In the genomic region with DNA sequence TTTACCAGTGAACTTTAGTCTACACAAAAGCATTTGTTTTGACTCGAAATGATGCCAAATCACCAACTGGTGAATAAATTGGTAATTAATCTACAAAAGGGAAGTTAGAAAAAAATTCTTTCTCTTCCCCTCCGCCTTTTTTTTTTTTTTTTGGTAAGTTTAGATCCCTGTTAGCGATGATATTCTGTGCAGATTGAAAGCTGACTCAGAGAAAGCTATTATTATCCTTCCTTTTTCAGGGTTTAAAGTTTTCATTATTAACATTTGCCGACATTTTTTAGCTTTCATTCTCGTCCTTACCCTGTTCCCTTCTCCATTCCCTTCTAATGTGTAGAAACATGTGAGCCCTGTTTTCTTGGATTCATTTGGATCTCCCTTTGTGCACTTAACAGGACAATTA, we compare ENCODE assay signal across 13 cellular contexts. TPM values are rescaled to one million over a fixed set of nuclear protein-coding genes. Genes with fewer than 3 reads are reported as not detected.
A peak's percentile ranks its signal among the peaks of the same experiment; 100 is the strongest.
DNase-seq lines count a peak whose midpoint lies in the region; ATAC-seq, FAIRE-seq and TF ChIP-seq lines count a peak whose summit lies in the region.
"Had no signal": no experiment of that assay in that cellular context is flagged by ENCODE, and none has a peak within 500 bp of the region (broad histone marks: within the 10 kb centered on the region; RNA-seq: fewer than 3 reads in every experiment).

No MANE protein-coding gene starts in this region.

- DNase-seq in A549 (ENCODE audit: low read depth in 1 of 2, low spot score in 1 of 2) = no peak
- DNase-seq in GM06990 (ENCODE audit: extremely low read depth, insufficient read length) = no peak
- DNase-seq in SK-N-MC (ENCODE audit: low read depth, low spot score) = no peak
- no peak for DNase-seq in lower lobe of right lung
- DNase-seq in nucleus accumbens (lab: John Stamatoyannopoulos, UW) = no peak
- no peak for DNase-seq in activated T-cell treated with anti-CD3 and anti-CD28 coated beads, Interleukin-2, amount 50 U/mL, for 4 hours
- DNase-seq in NAMALWA (ENCODE audit: low spot score) = no peak
- DNase-seq: KG1, NCI-H2171, Peyer's patch had no signal

- TF ChIP-seq EP300 in A549 (IDR thresholded peaks at IDR 0.05) = no peak

- no peak for TF ChIP-seq CTCF in A549 (IDR thresholded peaks at IDR 0.05)
- no peak for TF ChIP-seq CTCF in GM06990 (IDR thresholded peaks at IDR 0.05; ENCODE audit: insufficient read depth, low read length, poor library complexity, severe bottlenecking)
- no peak for TF ChIP-seq CTCF in lower lobe of right lung (IDR thresholded peaks at IDR 0.05)

- POLR2A ChIA-PET in A549 (lab: Yijun Ruan, JAX) = interaction anchor here (0.7 kb wide), 1 partner anchor 67 kb away, joined by 8 read pairs; no protein-coding TSS in a partner anchor

- CTCF ChIA-PET in A549 (lab: Yijun Ruan, JAX) = interaction anchor here (1.5 to 1.6 kb wide), 2 partner anchors 12 to 491 kb away, joined by 3 to 6 read pairs; no protein-coding TSS in a partner anchor

- no peaks in the 10 kb centered on the region for H3K36me3 Mint-ChIP-seq in activated T-cell treated with anti-CD3 and anti-CD28 coated beads, Interleukin-2, amount 50 U/mL, for 4 hours (ENCODE audit: insufficient read depth)

- H3K4me1 ChIP-seq in A549 (peaks cover 59% of the 10 kb centered on the region), lower lobe of right lung (peaks cover 31% of the 10 kb centered on the region)
- H3K4me1 ChIP-seq: vagina had no signal

- 56% methylated on average over 5 of the region's 5 CpGs for WGBS in A549 (ENCODE audit: missing lambda C conversion rate)

- ATAC-seq in A549 (no peak), lower lobe of right lung (no peak), GM19395 (IDR thresholded peaks at IDR 0.05; ENCODE audit: unreplicated experiment) (no peak)
- ATAC-seq in activated T-cell treated with anti-CD3 and anti-CD28 coated beads, Interleukin-2, amount 50 U/mL, for 4 hours = no peak
- ATAC-seq: sciatic nerve had no signal

- H3K4me3 ChIP-seq in A549 = no peak overlapping the region
- H3K4me3 ChIP-seq in GM06990 (replicated peaks; ENCODE audit: low read depth, low read length) = peak overlapping the region; percentile 38
- H3K4me3 ChIP-seq in SK-N-MC = peak overlapping the region; percentile 58
- no peak overlapping the region for H3K4me3 ChIP-seq in lower lobe of right lung
- H3K4me3 ChIP-seq: Peyer's patch, vagina had no signal

- H3K27ac ChIP-seq in A549 = peak overlapping the region; percentile 32 to 88; a peak in 4 of 6 replicates
- peak overlapping the region; percentile 99 for H3K27ac ChIP-seq in SK-N-MC
- H3K27ac ChIP-seq in lower lobe of right lung = peak overlapping the region; percentile 43
- H3K27ac ChIP-seq: vagina had no signal

- H3K9me3 ChIP-seq in A549 = no peaks in the 10 kb centered on the region
- H3K9me3 ChIP-seq in SK-N-MC (ENCODE audit: low read depth, low read length) = no peaks in the 10 kb centered on the region
- no peaks in the 10 kb centered on the region for H3K9me3 ChIP-seq in lower lobe of right lung
- H3K9me3 ChIP-seq: Peyer's patch, vagina had no signal

- H3K36me3 ChIP-seq in GM06990 (ENCODE audit: control insufficient read depth, insufficient read depth, low read length) = no peaks in the 10 kb centered on the region
- H3K36me3 ChIP-seq in SK-N-MC (ENCODE audit: insufficient read depth, low read length) = no peaks in the 10 kb centered on the region
- no peaks in the 10 kb centered on the region for H3K36me3 ChIP-seq in lower lobe of right lung
- H3K36me3 ChIP-seq: Peyer's patch, vagina had no signal

- peak overlapping the region; percentile 34; the same call in 2 of the 3 replicates for H3K4me2 ChIP-seq in A549

- FAIRE-seq in A549 (lab: Jason Lieb, UNC) = no peak

- no peak overlapping the region for H3K4me3 Mint-ChIP-seq in activated T-cell treated with anti-CD3 and anti-CD28 coated beads, Interleukin-2, amount 50 U/mL, for 4 hours

- intact Hi-C loops in lower lobe of right lung (cut with DNase I) = no loop called here

- peaks cover 3% of the 10 kb centered on the region for H3K9me3 Mint-ChIP-seq in activated T-cell treated with anti-CD3 and anti-CD28 coated beads, Interleukin-2, amount 50 U/mL, for 4 hours

- peak overlapping the region; percentile 39 for H3K9ac ChIP-seq in SK-N-MC (ENCODE audit: insufficient read length)

- no peak for TF ChIP-seq RAD21 in A549 (conservative IDR thresholded peaks at IDR 0.05 in 1 of 2, IDR thresholded peaks at IDR 0.05 in 1 of 2)

- no peak for TF ChIP-seq POLR2A in A549 (IDR thresholded peaks at IDR 0.05; ENCODE audit: low read length)

- no peaks in the 10 kb centered on the region for H3K27me3 ChIP-seq in GM06990 (replicated peaks; ENCODE audit: control insufficient read depth, insufficient read depth, low read length)
- no peaks in the 10 kb centered on the region for H3K27me3 ChIP-seq in lower lobe of right lung (ENCODE audit: low read depth)
- H3K27me3 ChIP-seq: Peyer's patch, vagina had no signal

- H3K27me3 Mint-ChIP-seq in activated T-cell treated with anti-CD3 and anti-CD28 coated beads, Interleukin-2, amount 50 U/mL, for 4 hours (ENCODE audit: low read depth) = no peaks in the 10 kb centered on the region

- peaks cover 41% of the 10 kb centered on the region for H3K4me1 Mint-ChIP-seq in activated T-cell treated with anti-CD3 and anti-CD28 coated beads, Interleukin-2, amount 50 U/mL, for 4 hours (ENCODE audit: low read depth)

TF ChIP-seq in A549, 52 proteins besides CTCF, POLR2A, EP300 and RAD21:
- TF ChIP-seq TFCP2L1 (CRISPR knock-in tag; IDR thresholded peaks at IDR 0.05) (no peak), HOXB13 (CRISPR knock-in tag; IDR thresholded peaks at IDR 0.05; ENCODE audit: low read depth) (no peak), RARB (CRISPR knock-in tag; IDR thresholded peaks at IDR 0.05) (no peak), POLR2AphosphoS2 (conservative IDR thresholded peaks at IDR 0.05; ENCODE audit: low read length) (no peak), ZFP36 (IDR thresholded peaks at IDR 0.05; ENCODE audit: borderline replicate concordance, partially characterized antibody) (no peak), MAFK (IDR thresholded peaks at IDR 0.05; ENCODE audit: partially characterized antibody) (no peak)
- TF ChIP-seq, protein P1, sequence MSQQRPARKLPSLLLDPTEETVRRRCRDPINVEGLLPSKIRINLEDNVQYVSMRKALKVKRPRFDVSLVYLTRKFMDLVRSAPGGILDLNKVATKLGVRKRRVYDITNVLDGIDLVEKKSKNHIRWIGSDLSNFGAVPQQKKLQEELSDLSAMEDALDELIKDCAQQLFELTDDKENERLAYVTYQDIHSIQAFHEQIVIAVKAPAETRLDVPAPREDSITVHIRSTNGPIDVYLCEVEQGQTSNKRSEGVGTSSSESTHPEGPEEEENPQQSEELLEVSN (IDR thresholded peaks at IDR 0.05; ENCODE audit: borderline replicate concordance, low read depth) = no peak

RNA-seq across cellular contexts. Expression of a gene that starts 16.8 kb away (rescaled TPM):
- 70.4 and 77.2 TPM in 2 replicates for polyA plus RNA-seq in A549 (2011; rRNA removed)
- 18.4 and 21.3 TPM in 2 replicates for polyA plus RNA-seq in A549 (2012; cell fraction: cytosol; rRNA removed)
- polyA plus RNA-seq in A549 (2012; cell fraction: nucleus; rRNA removed) = 20.4 and 30.6 TPM in 2 replicates
- 34.9 to 39.3 TPM (median 36.2 TPM) in 3 replicates for polyA plus RNA-seq in A549 (2017; fragmentation: RNase III; extraction: RNeasy Plus Mini Kit Qiagen cat#74134 plus additional on column Dnase treatment)
- polyA minus RNA-seq in A549 (2011; rRNA and poly(A)+ RNA removed) = 75.4 and 78.0 TPM in 2 replicates
- total RNA-seq in lower lobe of right lung = 43.3 TPM
- 10 to 100 TPM; 76.6 to 86.7 (median 80.4) TPM for total RNA-seq in activated T-cell treated with anti-CD3 and anti-CD28 coated beads, Interleukin-2, amount 50 U/mL, for 4 hours

Comparison
In these comparisons a context has a peak if more than half of its experiments do, and no peak if none do; other contexts are left out.
1. H3K27ac ChIP-seq: peak in every context shown above with its lines; median percentile 99 in SK-N-MC; 60 in A549; 43 in lower lobe of right lung.
2. H3K4me3 ChIP-seq: peak in GM06990 (single experiment) and SK-N-MC (single experiment); none in A549 (single experiment) and lower lobe of right lung (single experiment).